Comparison of ENCODE assay signal across 13 cellular contexts in genomic region chr13:59679239-59679638, GRCh38.
"Had no signal": no experiment of that assay in that cellular context is flagged by ENCODE, and none has a peak within 500 bp of the region (broad histone marks: within the 10 kb centered on the region; RNA-seq: fewer than 3 reads in every experiment).

No MANE protein-coding gene starts in this region.

- DNase-seq: activated CD4-positive, alpha-beta T cell treated with anti-CD3 and anti-CD28 coated beads for 48 hours; activated CD8-positive, alpha-beta memory T cell treated with anti-CD3 and anti-CD28 coated beads, Interleukin-2, amount 50 U/mL, for 48 hours; activated CD8-positive, alpha-beta T cell treated with anti-CD3 and anti-CD28 coated beads, Interleukin-2, amount 10 ng/mL, durations not matched to agents 7 days and 5 days; activated naive CD4-positive, alpha-beta T cell treated with Interleukin-2 at 50 U/mL for 16 hours; central memory CD4-positive, alpha-beta T cell; cortex of kidney; immature natural killer cell; left colon; stimulated activated CD4-positive, alpha-beta T cell treated with anti-CD3 and anti-CD28 coated beads, Interleukin-12 subunit alpha, Interleukin-12 subunit beta, amount 100 ng/mL, for 4 hours; stimulated activated naive CD4-positive, alpha-beta T cell treated with Interleukin-2 at 50 U/mL for 16 hours; T-helper 9 cell had no signal

- ATAC-seq: activated CD8-positive, alpha-beta T cell treated with anti-CD3 and anti-CD28 coated beads, Interleukin-2, amount 10 ng/mL, durations not matched to agents 7 days and 5 days; left colon; natural killer cell treated with Interleukin-12 subunit alpha and Interleukin-12 subunit beta and Interleukin-15 and Interleukin-18, amount 100 ng/mL, for 72 hours had no signal

- H3K27ac ChIP-seq: VCaP had no signal
